In genomic region chr2:101387151-101387807, GRCh38 we compare ENCODE assay signal across 8 cellular contexts. TPM values are rescaled to one million over a fixed set of nuclear protein-coding genes. Genes with fewer than 3 reads are reported as not detected.
DNase-seq lines count a peak whose midpoint lies in the region; ATAC-seq and TF ChIP-seq lines count a peak whose summit lies in the region.

A gene with protein sequence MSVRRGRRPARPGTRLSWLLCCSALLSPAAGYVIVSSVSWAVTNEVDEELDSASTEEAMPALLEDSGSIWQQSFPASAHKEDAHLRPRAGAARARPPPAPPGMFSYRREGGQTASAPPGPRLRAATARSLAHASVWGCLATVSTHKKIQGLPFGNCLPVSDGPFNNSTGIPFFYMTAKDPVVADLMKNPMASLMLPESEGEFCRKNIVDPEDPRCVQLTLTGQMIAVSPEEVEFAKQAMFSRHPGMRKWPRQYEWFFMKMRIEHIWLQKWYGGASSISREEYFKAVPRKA (minus strand): TSS chr2:101387503. CDS start chr2:101387457, 46 bp downstream.

- peaks cover 93% of the 10 kb centered on the region for H3K27me3 Mint-ChIP-seq in nephron (ENCODE audit: low read depth)
- peaks cover 75% of the 10 kb centered on the region for H3K27me3 Mint-ChIP-seq in stimulated activated naive CD8-positive, alpha-beta T cell treated with anti-CD3 and anti-CD28 coated beads, Interleukin-15, amount 100 ng/mL, for 72 hours

- peak within 1 kb of the TSS; percentile 90 for H3K4me3 ChIP-seq in PC-3 (ENCODE audit: low read length)
- H3K4me3 ChIP-seq in fibroblast of villous mesenchyme (ENCODE audit: low read depth, low read length): peak within 1 kb of the TSS; percentile 50

- H3K9me2 ChIP-seq in PC-3 (replicated peaks; ENCODE audit: low read length): no peaks in the 10 kb centered on the region

- H3K9ac ChIP-seq in PC-3 (ENCODE audit: low read length): peak within 1 kb of the TSS; percentile 81

- TF ChIP-seq CTCF in PC-3 (conservative IDR thresholded peaks at IDR 0.05; ENCODE audit: low read depth, low read length): peak; percentile 62
- peak; percentile 49 for TF ChIP-seq CTCF in fibroblast of villous mesenchyme (IDR thresholded peaks at IDR 0.05; ENCODE audit: insufficient read depth, low read depth, low read length)
- TF ChIP-seq CTCF in nephron (IDR thresholded peaks at IDR 0.05; ENCODE audit: unreplicated experiment in 3 of 3): peak; percentile 52 to 61 (median 60)

- CTCF ChIA-PET in PC-3 (lab: Charles Lee): interaction anchor here (0.5 to 3.1 kb wide), 7 partner anchors 9 to 83 kb away, joined by 5 to 31 read pairs (median 13); no protein-coding TSS in a partner anchor

- H3K36me3 ChIP-seq in PC-3 (ENCODE audit: low read depth, low read length): peaks cover 9% of the 10 kb centered on the region; the same call in 1 of the 2 replicates

- no peaks in the 10 kb centered on the region for H4K20me1 ChIP-seq in PC-3 (ENCODE audit: low read length)

- H3K27me3 ChIP-seq in PC-3 (ENCODE audit: low read length): no peaks in the 10 kb centered on the region

- POLR2A ChIA-PET in PC-3 (lab: Charles Lee; ENCODE audit: unreplicated experiment): interaction anchor here (0.6 kb wide), 1 partner anchor 150 kb away, joined by 3 read pairs; no protein-coding TSS in a partner anchor

- peaks cover 47% of the 10 kb centered on the region for H3K79me2 ChIP-seq in PC-3 (ENCODE audit: low read length)

- peaks cover 3% of the 10 kb centered on the region for H3F3A ChIP-seq in PC-3 (ENCODE audit: low read length, unreplicated experiment)

- H3K4me1 Mint-ChIP-seq in nephron: no peaks in the 10 kb centered on the region
- H3K4me1 Mint-ChIP-seq in stimulated activated naive CD8-positive, alpha-beta T cell treated with anti-CD3 and anti-CD28 coated beads, Interleukin-15, amount 100 ng/mL, for 72 hours: peaks cover 13% of the 10 kb centered on the region

- H3K4me2 ChIP-seq in PC-3 (ENCODE audit: low read length): peak within 1 kb of the TSS; percentile 90

- H3K9me3 Mint-ChIP-seq in nephron: peaks cover 2% of the 10 kb centered on the region
- H3K9me3 Mint-ChIP-seq in stimulated activated naive CD8-positive, alpha-beta T cell treated with anti-CD3 and anti-CD28 coated beads, Interleukin-15, amount 100 ng/mL, for 72 hours: no peaks in the 10 kb centered on the region

- peaks cover 40% of the 10 kb centered on the region for H3K4me1 ChIP-seq in PC-3 (ENCODE audit: insufficient read depth, low read length)

- H2AFZ ChIP-seq in PC-3 (ENCODE audit: low read length): peak within 1 kb of the TSS; percentile 75

- BruUV-seq in PC-3 (replicated peaks; lab: Mats Ljungman, UMichigan): no TSS peak

- peak; percentile 64 for ATAC-seq in PC-3
- peak; percentile 91 for ATAC-seq in stimulated activated naive CD8-positive, alpha-beta T cell treated with anti-CD3 and anti-CD28 coated beads, Interleukin-15, amount 100 ng/mL, for 72 hours

- peak; percentile 60 for DNase-seq in NCI-H82 (lab: John Stamatoyannopoulos, UW)
- no peak for DNase-seq in NCI-H82 treated with DMSO at 0.1 percent for 48 hours (lab: John Stamatoyannopoulos, UW; ENCODE audit: unreplicated experiment)
- peak; percentile 78 for DNase-seq in PC-3
- DNase-seq in activated effector memory CD4-positive, alpha-beta T cell treated with Interleukin-2 at 50 U/mL for 16 hours: peak; percentile 44
- peak; percentile 63 for DNase-seq in fibroblast of villous mesenchyme (ENCODE audit: low read depth)
- DNase-seq in stimulated activated naive CD8-positive, alpha-beta T cell treated with anti-CD3 and anti-CD28 coated beads, Interleukin-15, amount 100 ng/mL, for 72 hours: peak; percentile 64 to 67
- no peak for DNase-seq in NAMALWA (ENCODE audit: low spot score)

- H3K9me3 ChIP-seq in PC-3 (ENCODE audit: low read length): no peaks in the 10 kb centered on the region

- H3K27ac Mint-ChIP-seq in nephron: no peak within 1 kb of the TSS
- H3K27ac Mint-ChIP-seq in stimulated activated naive CD8-positive, alpha-beta T cell treated with anti-CD3 and anti-CD28 coated beads, Interleukin-15, amount 100 ng/mL, for 72 hours: no peak within 1 kb of the TSS

- intact Hi-C loops in PC-3 (cut with micrococcal nuclease): loop anchor here (5.0 to 10.0 kb wide), 2 partner anchors 112 to 310 kb away; partner anchors contain the start of gene MAP4K4

- H3K27ac ChIP-seq in PC-3 (ENCODE audit: low read length): peak within 1 kb of the TSS; percentile 98

- peak within 1 kb of the TSS; percentile 71 to 82 (median 81) for H3K4me3 Mint-ChIP-seq in nephron
- peak within 1 kb of the TSS; percentile 65 to 81 for H3K4me3 Mint-ChIP-seq in stimulated activated naive CD8-positive, alpha-beta T cell treated with anti-CD3 and anti-CD28 coated beads, Interleukin-15, amount 100 ng/mL, for 72 hours

- H3K36me3 Mint-ChIP-seq in nephron (ENCODE audit: low read depth): no peaks in the 10 kb centered on the region

RNA-seq across cellular contexts. Expression of the gene that starts here (rescaled TPM):
- total RNA-seq in PC-3 (2014; rRNA removed) (40.0 and 67.9 TPM in 2 replicates), fibroblast of villous mesenchyme (not detected in 2 replicates)

Comparison
In these comparisons a context has a peak if more than half of its experiments do, and no peak if none do; other contexts are left out.
1. RNA of the gene that starts here (total RNA-seq): 40.0 to 67.9 TPM in PC-3; not detected in fibroblast of villous mesenchyme; every median in the first group is over 10 times any median in the second.
2. DNase-seq: peak in NCI-H82 (single experiment), PC-3 (single experiment), activated effector memory CD4-positive, alpha-beta T cell treated with Interleukin-2 at 50 U/mL for 16 hours (single experiment) and stimulated activated naive CD8-positive, alpha-beta T cell treated with anti-CD3 and anti-CD28 coated beads, Interleukin-15, amount 100 ng/mL, for 72 hours (2 of 2); none in NCI-H82 treated with DMSO at 0.1 percent for 48 hours (single experiment) and NAMALWA (single experiment).
3. Peak in DNase-seq and H3K4me3 ChIP-seq in fibroblast of villous mesenchyme; RNA of the gene not detected or under 1 TPM.
4. Peak in every context shown above with its lines, with median percentiles within 50 percentile points of each other: CTCF ChIP-seq.